In genomic region chr9:68844623-68845612, GRCh38 we compare ENCODE assay signal across 8 cellular contexts.
DNase-seq lines count a peak whose midpoint lies in the region; ATAC-seq, FAIRE-seq and TF ChIP-seq lines count a peak whose summit lies in the region.

No MANE protein-coding gene starts in this region.

- TF ChIP-seq CTCF in HEK293 (tag by site-specific recombination; IDR thresholded peaks at IDR 0.05), result no peak
- peak; percentile 52 to 63 (median 54) for TF ChIP-seq CTCF in GM12878 (IDR thresholded peaks at IDR 0.05 in 2 of 3, conservative IDR thresholded peaks at IDR 0.05 in 1 of 3; ENCODE audit: control insufficient read depth in 2 of 3, extremely low read depth in 1 of 3, insufficient read depth in 1 of 3, low read depth in 3 of 3, low read length in 3 of 3)
- peak; percentile 53 to 56 for TF ChIP-seq CTCF in tibial artery (IDR thresholded peaks at IDR 0.05)

- SMC1A ChIA-PET in GM12878 (lab: Charles Lee; ENCODE audit: uncharacterized antibody, unreplicated experiment), result interaction anchor here (0.8 to 1.7 kb wide), 7 partner anchors 14 to 160 kb away, joined by 3 to 6 read pairs (median 4); no protein-coding TSS in a partner anchor

- H3K79me2 ChIP-seq in GM12878 (ENCODE audit: control insufficient read depth, insufficient read depth, low read length), result no peaks in the 10 kb centered on the region

- in situ Hi-C loops in GM12878 (cut with MboI), result loop anchor here (5.0 kb wide), 3 partner anchors 52 to 263 kb away; no protein-coding TSS in a partner anchor

- peak; percentile 73 for ATAC-seq in GM12878
- no peak for ATAC-seq in activated T-helper 17 cell treated with anti-CD3 and anti-CD28 coated beads, Interleukin-2, amount 50 U/mL, for 72 hours (replicated peaks)

- no peak overlapping the region for H3K27ac Mint-ChIP-seq in activated T-helper 17 cell treated with anti-CD3 and anti-CD28 coated beads, Interleukin-2, amount 50 U/mL, for 72 hours

- peak; percentile 10 for DNase-seq in activated T-cell treated with anti-CD3 and anti-CD28 coated beads for 48 hours (ENCODE audit: low read depth)
- no peak for DNase-seq in activated T-cell treated with anti-CD3 and anti-CD28 coated beads for 4 hours
- DNase-seq in NCI-H1930 (lab: John Stamatoyannopoulos, UW), result peak; percentile 33 to 34
- DNase-seq in GM12878 (ENCODE audit: low read depth, low spot score), result no peak
- peak; percentile 71 for DNase-seq in left kidney (ENCODE audit: low read depth, low spot score)
- peak in 1 of 2 donors; percentile 36 for DNase-seq in tibial artery

- RAD21 ChIA-PET in GM12878 (lab: Charles Lee; ENCODE audit: unreplicated experiment), result interaction anchor here (0.5 to 1.5 kb wide), 5 partner anchors 41 to 159 kb away, joined by 3 read pairs; no protein-coding TSS in a partner anchor

- no TSS peak for BruUV-seq in GM12878 (replicated peaks; lab: Mats Ljungman, UMichigan)

- H3K36me3 ChIP-seq in HEK293 (ENCODE audit: control insufficient read depth in 2 of 2, insufficient read depth in 1 of 2, low read length in 2 of 2) (no peaks in the 10 kb centered on the region), GM12878 (ENCODE audit: control insufficient read depth in 2 of 2, insufficient read depth in 2 of 2, low read length in 1 of 2) (no peaks in the 10 kb centered on the region), tibial artery (no peaks in the 10 kb centered on the region)

- no peaks in the 10 kb centered on the region for H3K4me1 Mint-ChIP-seq in activated T-helper 17 cell treated with anti-CD3 and anti-CD28 coated beads, Interleukin-2, amount 50 U/mL, for 72 hours

- WGBS in GM12878 (ENCODE audit: insufficient coverage, insufficient replicate concordance, low lambda C conversion rate, missing lambda C conversion rate), result 57% methylated on average over 13 of the region's 13 CpGs

- no peaks in the 10 kb centered on the region for H3K4me1 ChIP-seq in HEK293 (ENCODE audit: control insufficient read depth, insufficient read depth, low read length)
- peaks cover 19% of the 10 kb centered on the region for H3K4me1 ChIP-seq in GM12878 (ENCODE audit: control insufficient read depth, insufficient read depth, low read length)
- H3K4me1 ChIP-seq in tibial artery, result peaks cover 0 to 36% (median 10%) of the 10 kb centered on the region in 4 donors

- TF ChIP-seq EP300 in GM12878 (IDR thresholded peaks at IDR 0.05; ENCODE audit: borderline replicate concordance in 1 of 2, control insufficient read depth in 1 of 2, low read depth in 2 of 2, low read length in 2 of 2), result no peak

- peak overlapping the region; percentile 78 for H3K4me2 ChIP-seq in GM12878 (ENCODE audit: control insufficient read depth, insufficient read depth)

- H2AFZ ChIP-seq in GM12878 (ENCODE audit: control insufficient read depth, low read depth, low read length), result no peak overlapping the region; the same call in 1 of the 2 replicates

- H3K9me3 Mint-ChIP-seq in activated T-helper 17 cell treated with anti-CD3 and anti-CD28 coated beads, Interleukin-2, amount 50 U/mL, for 72 hours, result no peaks in the 10 kb centered on the region

- CTCF ChIA-PET in HEK293 (lab: Yijun Ruan, JAX) (interaction anchor here (0.6 to 1.9 kb wide), 11 partner anchors 8 to 282 kb away, joined by 3 to 16 read pairs (median 3); no protein-coding TSS in a partner anchor), GM12878 (lab: Yijun Ruan, JAX) (interaction anchor here (0.7 to 2.0 kb wide), 15 partner anchors 13 to 264 kb away, joined by 3 to 7 read pairs (median 3); a partner anchor contains a TSS)

- no peaks in the 10 kb centered on the region for H3K9me3 ChIP-seq in HEK293 (ENCODE audit: control insufficient read depth, insufficient read depth, low read depth, low read length)
- H3K9me3 ChIP-seq in GM12878 (replicated peaks; ENCODE audit: control insufficient read depth, insufficient read depth, low read length), result no peaks in the 10 kb centered on the region
- no peaks in the 10 kb centered on the region for H3K9me3 ChIP-seq in tibial artery

- H3K4me3 ChIP-seq in HEK293 (ENCODE audit: low read depth, low read length) (no peak overlapping the region), GM12878 (peak overlapping the region; percentile 21; the same call in 1 of the 2 replicates), tibial artery (no peak overlapping the region)

- H3K27me3 ChIP-seq in GM12878 (replicated peaks in 1 of 2; ENCODE audit: control insufficient read depth in 2 of 2, insufficient read depth in 2 of 2, low read length in 1 of 2) (no peaks in the 10 kb centered on the region), tibial artery (no peaks in the 10 kb centered on the region)

- FAIRE-seq in GM12878 (lab: Jason Lieb, UNC), result peak; percentile 18

- H4K20me1 ChIP-seq in GM12878 (ENCODE audit: control insufficient read depth, insufficient read depth), result no peaks in the 10 kb centered on the region

- H3K27me3 Mint-ChIP-seq in activated T-helper 17 cell treated with anti-CD3 and anti-CD28 coated beads, Interleukin-2, amount 50 U/mL, for 72 hours, result peaks cover 14% of the 10 kb centered on the region

- H3K4me3 Mint-ChIP-seq in activated T-helper 17 cell treated with anti-CD3 and anti-CD28 coated beads, Interleukin-2, amount 50 U/mL, for 72 hours, result no peak overlapping the region

- no peak for TF ChIP-seq POLR2A in GM12878 (IDR thresholded peaks at IDR 0.05; ENCODE audit: low read depth, low read length)

- POLR2A ChIA-PET in HEK293 (lab: Yijun Ruan, JAX), result interaction anchor here (0.7 kb wide), 1 partner anchor 357 kb away, joined by 3 read pairs; no protein-coding TSS in a partner anchor
- POLR2A ChIA-PET in GM12878 (lab: Charles Lee), result no interaction called here

- intact Hi-C loops in GM12878 (cut with micrococcal nuclease; ENCODE audit: unreplicated experiment), result loop anchor here (5.0 kb wide), 3 partner anchors 138 to 263 kb away; partner anchors contain the start of gene PIP5K1B
- intact Hi-C loops in tibial artery (cut with DNase I; ENCODE audit: low total_unique reads), result loop anchor here (10.0 kb wide), 1 partner anchor 260 kb away; no protein-coding TSS in a partner anchor

- no peaks in the 10 kb centered on the region for H3K36me3 Mint-ChIP-seq in activated T-helper 17 cell treated with anti-CD3 and anti-CD28 coated beads, Interleukin-2, amount 50 U/mL, for 72 hours (ENCODE audit: low read depth)

- H3K27ac ChIP-seq in HEK293 (ENCODE audit: extremely low read depth, low read depth, low read length), result no peak overlapping the region
- peak overlapping the region; percentile 32; the same call in 1 of the 2 replicates for H3K27ac ChIP-seq in GM12878 (ENCODE audit: control insufficient read depth, insufficient read depth)
- no peak overlapping the region for H3K27ac ChIP-seq in tibial artery

- H3K9ac ChIP-seq in GM12878 (ENCODE audit: control insufficient read depth, insufficient read depth, low read length), result no peak overlapping the region

- TF ChIP-seq RAD21 in GM12878 (IDR thresholded peaks at IDR 0.05; ENCODE audit: insufficient read depth, low read depth, low read length), result peak; percentile 69

TF ChIP-seq in HEK293, 187 proteins besides CTCF, POLR2A, EP300 and RAD21 (continues in another document):
- no peak for TF ChIP-seq SALL2 (tag by site-specific recombination; IDR thresholded peaks at IDR 0.05; ENCODE audit: borderline replicate concordance)
- TF ChIP-seq ZNF777 (tag by site-specific recombination; IDR thresholded peaks at IDR 0.05; ENCODE audit: borderline replicate concordance), result no peak
- TF ChIP-seq ZBTB44 (tag by site-specific recombination; IDR thresholded peaks at IDR 0.05), result no peak

TF ChIP-seq in GM12878, 131 proteins besides CTCF, POLR2A, EP300 and RAD21:
- TF ChIP-seq YY1 (IDR thresholded peaks at IDR 0.05; ENCODE audit: low read depth, low read length) (peak; percentile 65), SMC3 (IDR thresholded peaks at IDR 0.05; ENCODE audit: borderline replicate concordance, low read length) (peak; percentile 63; the same call in 1 of the 2 replicates), REST (IDR thresholded peaks at IDR 0.05; ENCODE audit: low read depth, low read length) (no peak), PML (IDR thresholded peaks at IDR 0.05; ENCODE audit: low read length) (0 out of 2 replicates have a peak, but pooled peaks have one; percentile 14)

Comparison
In these comparisons a context has a peak if more than half of its experiments do, and no peak if none do; other contexts are left out.
1. DNase-seq: peak in activated T-cell treated with anti-CD3 and anti-CD28 coated beads for 48 hours (single experiment), NCI-H1930 (2 of 2) and left kidney (single experiment); none in activated T-cell treated with anti-CD3 and anti-CD28 coated beads for 4 hours (single experiment) and GM12878 (single experiment).